ENCODE assay signal across 16 cellular contexts in the genomic region with DNA sequence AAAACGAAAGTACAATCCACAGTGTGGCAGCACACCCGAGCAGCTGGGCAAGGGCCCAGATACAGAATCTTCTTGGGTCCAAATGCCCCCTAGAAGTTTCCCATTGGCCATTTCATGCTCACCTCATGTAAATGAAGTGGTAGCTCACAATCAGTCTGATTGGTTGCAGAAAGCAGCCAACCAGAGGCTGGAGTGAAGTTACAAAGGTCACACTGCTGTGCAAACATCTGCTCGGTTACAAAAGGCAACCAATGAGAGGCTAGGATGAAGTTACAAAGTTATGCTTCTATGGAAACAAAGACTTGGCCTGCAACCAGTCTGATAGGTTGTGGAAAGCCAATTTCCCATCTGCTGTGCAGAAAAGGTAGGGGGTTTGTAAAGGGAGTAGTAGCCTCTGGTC.
DNase-seq lines count a peak whose midpoint lies in the region; ATAC-seq and TF ChIP-seq lines count a peak whose summit lies in the region.
"Had no signal": no experiment of that assay in that cellular context is flagged by ENCODE, and none has a peak within 500 bp of the region (broad histone marks: within the 10 kb centered on the region; RNA-seq: fewer than 3 reads in every experiment).

No MANE protein-coding gene starts in this region.

- H3K27ac ChIP-seq in C4-2B = peak overlapping the region; percentile 30
- H3K27ac ChIP-seq in testis = no peak overlapping the region
- H3K27ac ChIP-seq: ascending aorta, RWPE1, tibial artery had no signal

- DNase-seq in HT-29 (ENCODE audit: low spot score) = peak; percentile 14
- peak; percentile 84 for DNase-seq in RPMI7951 (ENCODE audit: low read depth)
- DNase-seq in left lobe of liver (ENCODE audit: low spot score) = no peak
- DNase-seq in testis = no peak
- no peak for DNase-seq in COLO668 (lab: John Stamatoyannopoulos, UW; ENCODE audit: unreplicated experiment)
- DNase-seq in stimulated activated CD4-positive, alpha-beta T cell treated with anti-CD3 and anti-CD28 coated beads, Interleukin-15, amount 100 ng/mL, for 24 hours = no peak
- DNase-seq in SW 1271 (lab: John Stamatoyannopoulos, UW) = no peak
- DNase-seq: activated CD4-positive, alpha-beta memory T cell treated with anti-CD3 and anti-CD28 coated beads, Interleukin-2, amount 10 ng/mL, durations not matched to agents 7 days and 5 days; effector memory CD4-positive, alpha-beta T cell; islet precursor cell; Kasumi-1; posterior cingulate gyrus; tibial artery had no signal

- H3K9me3 ChIP-seq in testis = no peaks in the 10 kb centered on the region

- H3K4me1 ChIP-seq in testis = no peaks in the 10 kb centered on the region
- H3K4me1 ChIP-seq: ascending aorta, tibial artery had no signal

- intact Hi-C loops in testis (cut with DNase I; ENCODE audit: low total_unique reads) = no loop called here

- 41 to 70% methylated on average over 3 of the region's 3 CpGs for WGBS in testis, 2 donors

- TF ChIP-seq POLR2A in testis (IDR thresholded peaks at IDR 0.05) = no peak

- H3K27me3 ChIP-seq in testis = no peaks in the 10 kb centered on the region
- H3K27me3 ChIP-seq: ascending aorta, tibial artery had no signal

- peak overlapping the region in 1 of 2 donors; percentile 18 for H3K4me3 ChIP-seq in testis
- H3K4me3 ChIP-seq: ascending aorta, tibial artery had no signal

- peak; percentile 46 for ATAC-seq in left lobe of liver

- no peaks in the 10 kb centered on the region for H3K36me3 ChIP-seq in testis (ENCODE audit: low read depth, missing control alignments)
- H3K36me3 ChIP-seq: ascending aorta, tibial artery had no signal

- no peak for TF ChIP-seq CTCF in C4-2B (conservative IDR thresholded peaks at IDR 0.05)
- TF ChIP-seq CTCF in testis (IDR thresholded peaks at IDR 0.05) = no peak

Comparison
In these comparisons a context has a peak if more than half of its experiments do, and no peak if none do; other contexts are left out.
1. DNase-seq: peak in HT-29 (single experiment) and RPMI7951 (single experiment); none in left lobe of liver (single experiment), testis (single experiment), COLO668 (single experiment), stimulated activated CD4-positive, alpha-beta T cell treated with anti-CD3 and anti-CD28 coated beads, Interleukin-15, amount 100 ng/mL, for 24 hours (single experiment) and SW 1271 (0 of 2).